ENCODE assay signal across 19 cellular contexts in genomic region chr4:169241480-169241879, GRCh38. TPM values are rescaled to one million over a fixed set of nuclear protein-coding genes. Genes with fewer than 3 reads are reported as not detected.
DNase-seq lines count a peak whose midpoint lies in the region; ATAC-seq and TF ChIP-seq lines count a peak whose summit lies in the region.
"Had no signal": no experiment of that assay in that cellular context is flagged by ENCODE, and none has a peak within 500 bp of the region (broad histone marks: within the 10 kb centered on the region; RNA-seq: fewer than 3 reads in every experiment).

No MANE protein-coding gene starts in this region.

- H2AK5ac ChIP-seq in mesendoderm (ENCODE audit: low read length) = no peak overlapping the region

- H3K9ac ChIP-seq in mesendoderm (ENCODE audit: low read length) (no peak overlapping the region), colonic mucosa (ENCODE audit: low read depth in 2 of 2, low read length in 2 of 2) (no peak overlapping the region)

- H3K36me3 ChIP-seq in left ventricle myocardium inferior (no peaks in the 10 kb centered on the region), mesendoderm (ENCODE audit: control insufficient read depth, insufficient read depth, low read length) (no peaks in the 10 kb centered on the region), upper lobe of right lung (no peaks in the 10 kb centered on the region), colonic mucosa (no peaks in the 10 kb centered on the region)
- H3K36me3 ChIP-seq: BE2C had no signal

- no peak overlapping the region for H3K18ac ChIP-seq in mesendoderm (ENCODE audit: low read length)

- H3K27ac ChIP-seq in left ventricle myocardium inferior (replicated peaks) (no peak overlapping the region), mesendoderm (ENCODE audit: low read depth, low read length) (no peak overlapping the region), upper lobe of right lung (no peak overlapping the region), colonic mucosa (no peak overlapping the region)
- H3K27ac ChIP-seq: 22Rv1 had no signal

- no peak overlapping the region for H3K4ac ChIP-seq in mesendoderm (ENCODE audit: low read depth, low read length)

- H2BK15ac ChIP-seq in mesendoderm (replicated peaks; ENCODE audit: low read depth) = no peak overlapping the region

- H4K8ac ChIP-seq in mesendoderm (ENCODE audit: low read depth, low read length) = no peak overlapping the region

- peaks cover 41% of the 10 kb centered on the region for H3K79me2 ChIP-seq in mesendoderm (ENCODE audit: control insufficient read depth, insufficient read depth, low read length)

- WGBS in mesendoderm (ENCODE audit: extremely low coverage, insufficient coverage, low lambda C conversion rate) = no CpG with 5 or more reads among the region's 2 CpGs

- no peaks in the 10 kb centered on the region for H3K9me3 ChIP-seq in left ventricle myocardium inferior (replicated peaks)
- no peaks in the 10 kb centered on the region for H3K9me3 ChIP-seq in upper lobe of right lung
- no peaks in the 10 kb centered on the region for H3K9me3 ChIP-seq in colonic mucosa
- H3K9me3 ChIP-seq: BE2C, MG63 had no signal

- no peak overlapping the region for H2BK5ac ChIP-seq in mesendoderm (ENCODE audit: low read length)

- no peak overlapping the region for H3K23ac ChIP-seq in mesendoderm (ENCODE audit: low read length)

- no peak overlapping the region for H3K4me3 ChIP-seq in left ventricle myocardium inferior
- no peak overlapping the region for H3K4me3 ChIP-seq in choroid plexus epithelial cell (ENCODE audit: low read depth, low read length)
- no peak overlapping the region for H3K4me3 ChIP-seq in mesendoderm (ENCODE audit: low read length)
- no peak overlapping the region for H3K4me3 ChIP-seq in upper lobe of right lung
- no peak overlapping the region for H3K4me3 ChIP-seq in colonic mucosa
- H3K4me3 ChIP-seq: MG63 had no signal

- ATAC-seq in Right ventricle myocardium inferior (peak; percentile 47), upper lobe of right lung (peak; percentile 35)
- ATAC-seq: CD8-positive, alpha-beta T cell had no signal

- H3K4me1 ChIP-seq in left ventricle myocardium inferior (peaks cover 64% of the 10 kb centered on the region), mesendoderm (ENCODE audit: control insufficient read depth, low read depth, low read length) (peaks cover 9% of the 10 kb centered on the region), upper lobe of right lung (peaks cover 40% of the 10 kb centered on the region), colonic mucosa (no peaks in the 10 kb centered on the region)

- no peak overlapping the region for H3K4me2 ChIP-seq in mesendoderm (ENCODE audit: low read length)

- DNase-seq in Right ventricle myocardium inferior (ENCODE audit: missing footprints) = no peak
- DNase-seq in left ventricle myocardium inferior = no peak
- DNase-seq in choroid plexus epithelial cell (ENCODE audit: low read depth) = peak; percentile 64
- DNase-seq in mesendoderm = no peak
- no peak for DNase-seq in upper lobe of right lung
- no peak for DNase-seq in activated naive CD4-positive, alpha-beta T cell treated with Interleukin-2 at 50 U/mL for 16 hours
- DNase-seq in Ammon's horn (ENCODE audit: low spot score) = no peak
- DNase-seq in colonic mucosa = no peak
- DNase-seq: BE2C; CD8-positive, alpha-beta T cell; DMS79 treated with DMSO at 0.1 percent for 48 hours; H7; MG63; NCI-H1092; NCI-H524 treated with DMSO at 0.1 percent for 48 hours; NK-92 treated with Interleukin-12 subunit alpha and Interleukin-12 subunit beta, amount 100 ng/mL, for 24 hours; OCI-M1 had no signal

- H2BK120ac ChIP-seq in mesendoderm (ENCODE audit: low read depth, low read length) = no peak overlapping the region

- H3K56ac ChIP-seq in mesendoderm (ENCODE audit: low read length) = peak overlapping the region; percentile 5

- H3K79me1 ChIP-seq in mesendoderm (ENCODE audit: low read length) = peaks cover 19% of the 10 kb centered on the region

- no peak overlapping the region for H4K5ac ChIP-seq in mesendoderm (ENCODE audit: low read length)

- intact Hi-C loops in Right ventricle myocardium inferior (cut with DNase I) = no loop called here
- intact Hi-C loops in left ventricle myocardium inferior (cut with micrococcal nuclease) = no loop called here
- intact Hi-C loops in upper lobe of right lung (cut with DNase I) = no loop called here
- intact Hi-C loops in colonic mucosa (cut with DNase I) = no loop called here

- H3K27me3 ChIP-seq in left ventricle myocardium inferior (ENCODE audit: low read depth) (no peaks in the 10 kb centered on the region), mesendoderm (ENCODE audit: insufficient read depth, low read length, poor library complexity) (no peaks in the 10 kb centered on the region), upper lobe of right lung (no peaks in the 10 kb centered on the region), colonic mucosa (no peaks in the 10 kb centered on the region)
- H3K27me3 ChIP-seq: BE2C, MG63 had no signal

- no peak for TF ChIP-seq CTCF in left ventricle myocardium inferior (IDR thresholded peaks at IDR 0.05; ENCODE audit: borderline replicate concordance)
- TF ChIP-seq CTCF in choroid plexus epithelial cell (conservative IDR thresholded peaks at IDR 0.05; ENCODE audit: low read depth, low read length) = no peak
- TF ChIP-seq CTCF in upper lobe of right lung (IDR thresholded peaks at IDR 0.05) = no peak
- no peak for TF ChIP-seq CTCF in colonic mucosa (IDR thresholded peaks at IDR 0.05)

RNA-seq across cellular contexts. Expression of gene SH3RF1, which starts 29.3 kb away (rescaled TPM):
- 8.8 TPM for total RNA-seq in Right ventricle myocardium inferior
- total RNA-seq in left ventricle myocardium inferior = 8.8 TPM
- polyA plus RNA-seq in mesendoderm (2013, experiment 1 of 2) = 10.7 TPM
- 10.5 TPM for polyA plus RNA-seq in mesendoderm (2013, experiment 2 of 2)
- total RNA-seq in upper lobe of right lung = 33.8 TPM
- 10 to 100 TPM; 50.2 to 77.1 TPM for total RNA-seq in colonic mucosa
- total RNA-seq: CD8-positive, alpha-beta T cell; G401 had no signal
